In the genomic region with DNA sequence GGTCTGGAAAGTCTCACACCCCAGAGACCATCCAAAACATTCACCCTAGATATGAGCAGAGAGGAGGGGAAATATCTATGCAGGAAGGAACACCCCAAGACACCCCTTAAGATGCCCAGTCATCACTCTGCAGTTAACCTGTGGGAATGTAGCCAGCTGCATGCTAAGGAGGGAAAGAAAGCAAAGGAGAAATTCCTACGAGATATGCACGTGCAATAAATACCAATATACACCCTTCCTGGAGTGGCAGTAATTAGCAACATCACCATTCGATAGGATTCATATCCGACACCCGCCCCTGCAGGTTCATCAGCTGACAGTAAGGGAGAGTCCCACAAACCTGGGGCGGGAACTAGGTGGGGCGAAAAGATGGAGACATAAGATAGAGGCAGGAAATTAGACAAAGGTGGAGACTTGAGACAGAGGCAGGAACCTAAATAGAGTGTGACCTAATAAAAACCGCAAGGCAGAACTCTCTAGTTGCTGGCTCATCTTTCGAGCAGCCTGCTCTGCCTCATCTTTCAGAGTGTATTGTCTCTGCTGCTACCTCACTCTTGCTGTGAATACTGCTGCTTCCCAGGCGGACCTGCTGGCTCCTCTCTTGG, we compare ENCODE assay signal across 8 cellular contexts. TPM values are rescaled to one million over a fixed set of nuclear protein-coding genes. Genes with fewer than 3 reads are reported as not detected.
DNase-seq lines count a peak whose midpoint lies in the region; ATAC-seq and TF ChIP-seq lines count a peak whose summit lies in the region.

No MANE protein-coding gene starts in this region.

- intact Hi-C loops in left lung (cut with DNase I), result no loop called here

- no peak overlapping the region for H3K4me3 ChIP-seq in fibroblast of pulmonary artery (replicated peaks; ENCODE audit: low read depth, low read length)
- no peak overlapping the region for H3K4me3 ChIP-seq in left lung

- no peak for ATAC-seq in left lung
- no peak for ATAC-seq in HG03457 (IDR thresholded peaks at IDR 0.05; ENCODE audit: unreplicated experiment)

- DNase-seq in SIG-M5 treated with dmso at 0.1 percent for 504 hours (lab: John Stamatoyannopoulos, UW; ENCODE audit: unreplicated experiment) (peak; percentile 37), SIG-M5 (lab: John Stamatoyannopoulos, UW) (no peak), fibroblast of pulmonary artery (ENCODE audit: low read depth) (peak; percentile 24), left lung (no peak), islet precursor cell (no peak)
- DNase-seq in activated CD4-positive, alpha-beta T cell treated with anti-CD3 and anti-CD28 coated beads for 4 hours, result peak; percentile 72 to 73
- peak; percentile 17 for DNase-seq in stimulated activated CD8-positive, alpha-beta memory T cell treated with anti-CD3 and anti-CD28 coated beads, Interleukin-4, amount 100 ng/mL, for 24 hours (ENCODE audit: low read depth)

- H3K36me3 ChIP-seq in left lung, result no peaks in the 10 kb centered on the region

- TF ChIP-seq CTCF in fibroblast of pulmonary artery (IDR thresholded peaks at IDR 0.05; ENCODE audit: low read length, missing control alignments) (no peak), left lung (IDR thresholded peaks at IDR 0.05) (no peak)

- peaks cover 0 to 21% of the 10 kb centered on the region in 2 donors for H3K27me3 ChIP-seq in left lung

- no peaks in the 10 kb centered on the region for H3K9me3 ChIP-seq in left lung

- H3K27ac ChIP-seq in left lung, result no peak overlapping the region

- H3K4me1 ChIP-seq in left lung, result peaks cover 11 to 19% of the 10 kb centered on the region in 2 donors

RNA-seq across cellular contexts. Expression of a gene that starts 51.5 kb away (rescaled TPM):
- total RNA-seq in left lung, result 10 to 100 TPM; 31.9 to 34.3 TPM

Comparison
In these comparisons a context has a peak if more than half of its experiments do, and no peak if none do; other contexts are left out.
1. DNase-seq: peak in SIG-M5 treated with dmso at 0.1 percent for 504 hours (single experiment), activated CD4-positive, alpha-beta T cell treated with anti-CD3 and anti-CD28 coated beads for 4 hours (2 of 2), fibroblast of pulmonary artery (single experiment) and stimulated activated CD8-positive, alpha-beta memory T cell treated with anti-CD3 and anti-CD28 coated beads, Interleukin-4, amount 100 ng/mL, for 24 hours (single experiment); none in SIG-M5 (single experiment), left lung (0 of 2) and islet precursor cell (single experiment).